ENCODE assay signal across 14 cellular contexts in genomic region chr17:78226752-78227454, GRCh38. TPM values are rescaled to one million over a fixed set of nuclear protein-coding genes. Genes with fewer than 3 reads are reported as not detected.
DNase-seq lines count a peak whose midpoint lies in the region; TF ChIP-seq lines count a peak whose summit lies in the region.
"Had no signal": no experiment of that assay in that cellular context is flagged by ENCODE, and none has a peak within 500 bp of the region (broad histone marks: within the 10 kb centered on the region; RNA-seq: fewer than 3 reads in every experiment).

No MANE protein-coding gene starts in this region.

- H3K9ac ChIP-seq in endodermal cell (ENCODE audit: extremely low read depth, low read length, poor library complexity, severe bottlenecking), result no peak overlapping the region

- H3K4me3 ChIP-seq in endodermal cell (ENCODE audit: low read length), result no peak overlapping the region
- H3K4me3 ChIP-seq: sigmoid colon, tibial artery had no signal

- no peak overlapping the region for H3K27ac ChIP-seq in endodermal cell (ENCODE audit: low read depth, low read length)
- H3K27ac ChIP-seq in temporal lobe (ENCODE audit: low read depth, low read length), result peak overlapping the region; percentile 94
- H3K27ac ChIP-seq: sigmoid colon, tibial artery had no signal

- no peak for TF ChIP-seq CTCF in endodermal cell (conservative IDR thresholded peaks at IDR 0.05)

- CTCF ChIA-PET in activated CD4-positive, alpha-beta memory T cell treated with anti-CD3 and anti-CD28 coated beads for 36 hours (lab: Charles Lee), result interaction anchor here (0.7 to 3.9 kb wide), 2 partner anchors 24 to 142 kb away, joined by 3 to 25 read pairs; no protein-coding TSS in a partner anchor
- CTCF ChIA-PET in activated CD4-positive, alpha-beta memory T cell treated with anti-CD3 and anti-CD28 coated beads, Interleukin-2, amount 10 ng/mL, durations not matched to agents 7 days and 5 days (lab: Charles Lee), result interaction anchor here (1.2 to 1.7 kb wide), 3 partner anchors 25 to 192 kb away, joined by 3 to 5 read pairs (median 3); no protein-coding TSS in a partner anchor

- POLR2A ChIA-PET in activated CD4-positive, alpha-beta memory T cell treated with anti-CD3 and anti-CD28 coated beads for 36 hours (lab: Charles Lee), result interaction anchor here (0.9 to 1.0 kb wide), 3 partner anchors 9 to 44 kb away, joined by 3 to 5 read pairs (median 4); no protein-coding TSS in a partner anchor
- POLR2A ChIA-PET in activated CD4-positive, alpha-beta memory T cell treated with anti-CD3 and anti-CD28 coated beads, Interleukin-2, amount 10 ng/mL, durations not matched to agents 7 days and 5 days (lab: Charles Lee), result interaction anchor here (0.7 to 1.7 kb wide), 5 partner anchors 12 to 188 kb away, joined by 3 to 7 read pairs (median 4); partner anchors contain the start of gene BIRC5

- peaks cover 17% of the 10 kb centered on the region for H3K27me3 ChIP-seq in endodermal cell (ENCODE audit: control insufficient read depth, insufficient read depth, low read length, poor library complexity, severe bottlenecking)

- H3K36me3 Mint-ChIP-seq in activated CD4-positive, alpha-beta memory T cell treated with anti-CD3 and anti-CD28 coated beads for 36 hours, result peaks cover 18% of the 10 kb centered on the region
- H3K36me3 Mint-ChIP-seq in activated CD4-positive, alpha-beta memory T cell treated with anti-CD3 and anti-CD28 coated beads, Interleukin-2, amount 10 ng/mL, durations not matched to agents 7 days and 5 days (ENCODE audit: low read depth), result peaks cover 32% of the 10 kb centered on the region
- H3K36me3 Mint-ChIP-seq in endodermal cell (ENCODE audit: low read depth), result peaks cover 22% of the 10 kb centered on the region
- H3K36me3 Mint-ChIP-seq: natural killer cell had no signal

- no peak overlapping the region for H3K4me3 Mint-ChIP-seq in activated CD4-positive, alpha-beta memory T cell treated with anti-CD3 and anti-CD28 coated beads for 36 hours
- H3K4me3 Mint-ChIP-seq in activated CD4-positive, alpha-beta memory T cell treated with anti-CD3 and anti-CD28 coated beads, Interleukin-2, amount 10 ng/mL, durations not matched to agents 7 days and 5 days, result no peak overlapping the region
- H3K4me3 Mint-ChIP-seq in endodermal cell, result no peak overlapping the region
- H3K4me3 Mint-ChIP-seq: central memory CD8-positive, alpha-beta T cell; natural killer cell had no signal

- peaks cover 14% of the 10 kb centered on the region for H3K27me3 Mint-ChIP-seq in activated CD4-positive, alpha-beta memory T cell treated with anti-CD3 and anti-CD28 coated beads for 36 hours
- peaks cover 21% of the 10 kb centered on the region for H3K27me3 Mint-ChIP-seq in activated CD4-positive, alpha-beta memory T cell treated with anti-CD3 and anti-CD28 coated beads, Interleukin-2, amount 10 ng/mL, durations not matched to agents 7 days and 5 days
- peaks cover 30% of the 10 kb centered on the region for H3K27me3 Mint-ChIP-seq in endodermal cell (ENCODE audit: insufficient read depth)

- no peak overlapping the region for H3K27ac Mint-ChIP-seq in activated CD4-positive, alpha-beta memory T cell treated with anti-CD3 and anti-CD28 coated beads for 36 hours
- no peak overlapping the region for H3K27ac Mint-ChIP-seq in activated CD4-positive, alpha-beta memory T cell treated with anti-CD3 and anti-CD28 coated beads, Interleukin-2, amount 10 ng/mL, durations not matched to agents 7 days and 5 days
- no peak overlapping the region for H3K27ac Mint-ChIP-seq in endodermal cell
- H3K27ac Mint-ChIP-seq: activated T-helper 2 cell treated with anti-CD3 and anti-CD28 coated beads, Interferon-gamma antibody, Interleukin-2, Interleukin-4, amounts not matched to agents 10 μg/mL and 5 μg/mL and 100 μg/mL, durations not matched to agents 14 hours and 24 hours and 36 hours; natural killer cell had no signal

- intact Hi-C loops in activated CD4-positive, alpha-beta memory T cell treated with anti-CD3 and anti-CD28 coated beads for 36 hours (cut with micrococcal nuclease), result no loop called here

- H3K9me3 ChIP-seq in endodermal cell (ENCODE audit: control insufficient read depth, low read length), result no peaks in the 10 kb centered on the region
- H3K9me3 ChIP-seq: sigmoid colon, tibial artery had no signal

- H3K4me1 Mint-ChIP-seq in activated CD4-positive, alpha-beta memory T cell treated with anti-CD3 and anti-CD28 coated beads for 36 hours (ENCODE audit: low read depth), result peaks cover 4% of the 10 kb centered on the region
- peaks cover 7% of the 10 kb centered on the region for H3K4me1 Mint-ChIP-seq in activated CD4-positive, alpha-beta memory T cell treated with anti-CD3 and anti-CD28 coated beads, Interleukin-2, amount 10 ng/mL, durations not matched to agents 7 days and 5 days
- H3K4me1 Mint-ChIP-seq in endodermal cell, result peaks cover 2% of the 10 kb centered on the region
- H3K4me1 Mint-ChIP-seq: central memory CD8-positive, alpha-beta T cell had no signal

- DNase-seq in activated CD4-positive, alpha-beta memory T cell treated with anti-CD3 and anti-CD28 coated beads for 36 hours, result peak; percentile 28
- DNase-seq in activated CD4-positive, alpha-beta memory T cell treated with anti-CD3 and anti-CD28 coated beads, Interleukin-2, amount 10 ng/mL, durations not matched to agents 7 days and 5 days, result no peak
- DNase-seq in NCI-H774 (lab: John Stamatoyannopoulos, UW) (peak; percentile 65), endodermal cell (peak; percentile 53), iPS-NIHi7 (ENCODE audit: extremely low spot score) (no peak), epidermal melanocyte (ENCODE audit: insufficient read length, low spot score) (no peak), HK-2 (ENCODE audit: unreplicated experiment) (no peak)
- DNase-seq: GDM1, natural killer cell, sigmoid colon, tibial artery had no signal

- H3K36me3 ChIP-seq in endodermal cell (ENCODE audit: control insufficient read depth, insufficient read depth, low read length), result peaks cover 21% of the 10 kb centered on the region
- H3K36me3 ChIP-seq: sigmoid colon, tibial artery had no signal

- WGBS in endodermal cell (ENCODE audit: insufficient coverage in 1 of 2, insufficient read length in 1 of 2), 2 experiments, result 88 to 91% methylated on average over 15 to 21 of the region's 21 CpGs

- H3K9me3 Mint-ChIP-seq in activated CD4-positive, alpha-beta memory T cell treated with anti-CD3 and anti-CD28 coated beads for 36 hours, result no peaks in the 10 kb centered on the region
- no peaks in the 10 kb centered on the region for H3K9me3 Mint-ChIP-seq in activated CD4-positive, alpha-beta memory T cell treated with anti-CD3 and anti-CD28 coated beads, Interleukin-2, amount 10 ng/mL, durations not matched to agents 7 days and 5 days
- no peaks in the 10 kb centered on the region for H3K9me3 Mint-ChIP-seq in endodermal cell
- H3K9me3 Mint-ChIP-seq: activated T-helper 2 cell treated with anti-CD3 and anti-CD28 coated beads, Interferon-gamma antibody, Interleukin-2, Interleukin-4, amounts not matched to agents 10 μg/mL and 5 μg/mL and 100 μg/mL, durations not matched to agents 14 hours and 24 hours and 36 hours; central memory CD8-positive, alpha-beta T cell; natural killer cell had no signal

- no peaks in the 10 kb centered on the region for H3K4me1 ChIP-seq in endodermal cell (ENCODE audit: control insufficient read depth, insufficient read depth, low read length)

RNA-seq across cellular contexts. Expression of gene TMEM235, which starts 4.5 kb away (rescaled TPM):
- not detected for total RNA-seq in activated CD4-positive, alpha-beta memory T cell treated with anti-CD3 and anti-CD28 coated beads for 36 hours
- not detected for total RNA-seq in activated CD4-positive, alpha-beta memory T cell treated with anti-CD3 and anti-CD28 coated beads, Interleukin-2, amount 10 ng/mL, durations not matched to agents 7 days and 5 days
- total RNA-seq in endodermal cell (under 1 TPM in 1 of 2 donors, not detected in 1; 0.33 TPM), temporal lobe (not detected)
- polyA plus RNA-seq in endodermal cell (2013, experiment 1 of 2), result not detected
- polyA plus RNA-seq in endodermal cell (2013, experiment 2 of 2), result 0.33 TPM
- total RNA-seq: activated T-helper 2 cell treated with anti-CD3 and anti-CD28 coated beads, Interferon-gamma antibody, Interleukin-2, Interleukin-4, amounts not matched to agents 10 μg/mL and 5 μg/mL and 100 μg/mL, durations not matched to agents 14 hours and 24 hours and 36 hours; natural killer cell; sigmoid colon had no signal

RNA-seq across cellular contexts. Expression of gene BIRC5, which starts 12.8 kb away (rescaled TPM):
- 10 to 100 TPM; 87.4 to 95.4 TPM for total RNA-seq in activated CD4-positive, alpha-beta memory T cell treated with anti-CD3 and anti-CD28 coated beads for 36 hours
- 10 to 100 TPM; 86.1 to 86.5 TPM for total RNA-seq in activated CD4-positive, alpha-beta memory T cell treated with anti-CD3 and anti-CD28 coated beads, Interleukin-2, amount 10 ng/mL, durations not matched to agents 7 days and 5 days
- 10 to 100 TPM; 59.7 to 89.6 TPM for total RNA-seq in endodermal cell
- 113 TPM for polyA plus RNA-seq in endodermal cell (2013, experiment 1 of 2)
- 112 TPM for polyA plus RNA-seq in endodermal cell (2013, experiment 2 of 2)
- total RNA-seq in temporal lobe, result 3.2 TPM

RNA-seq across cellular contexts. Expression of gene AFMID, which starts 39.7 kb away (rescaled TPM):
- 10 to 100 TPM; 16.8 to 19.0 TPM for total RNA-seq in activated CD4-positive, alpha-beta memory T cell treated with anti-CD3 and anti-CD28 coated beads for 36 hours
- 10 to 100 TPM in 1 of 2 experiments, 1 to 10 TPM in 1; 9.2 to 14.0 TPM for total RNA-seq in activated CD4-positive, alpha-beta memory T cell treated with anti-CD3 and anti-CD28 coated beads, Interleukin-2, amount 10 ng/mL, durations not matched to agents 7 days and 5 days
- total RNA-seq in endodermal cell, result 10 to 100 TPM; 46.5 to 52.4 TPM
- polyA plus RNA-seq in endodermal cell (2013, experiment 1 of 2), result 52.0 TPM
- 48.2 TPM for polyA plus RNA-seq in endodermal cell (2013, experiment 2 of 2)
- 18.2 TPM for total RNA-seq in temporal lobe

RNA-seq across cellular contexts. Expression of gene TK1, which starts 40.1 kb away (rescaled TPM):
- total RNA-seq in activated CD4-positive, alpha-beta memory T cell treated with anti-CD3 and anti-CD28 coated beads for 36 hours, result 100 to 1,000 TPM; 188 to 193 TPM
- total RNA-seq in activated CD4-positive, alpha-beta memory T cell treated with anti-CD3 and anti-CD28 coated beads, Interleukin-2, amount 10 ng/mL, durations not matched to agents 7 days and 5 days, result 100 to 1,000 TPM; 109 to 117 TPM
- total RNA-seq in endodermal cell (10 to 100 TPM; 81.0 to 97.4 TPM), temporal lobe (1.7 TPM)
- 44.3 TPM for polyA plus RNA-seq in endodermal cell (2013, experiment 1 of 2)
- 48.8 TPM for polyA plus RNA-seq in endodermal cell (2013, experiment 2 of 2)

RNA-seq across cellular contexts. Expression of gene SYNGR2, which starts 58.5 kb away (rescaled TPM):
- total RNA-seq in activated CD4-positive, alpha-beta memory T cell treated with anti-CD3 and anti-CD28 coated beads for 36 hours, result 10 to 100 TPM; 79.2 to 87.7 TPM
- total RNA-seq in activated CD4-positive, alpha-beta memory T cell treated with anti-CD3 and anti-CD28 coated beads, Interleukin-2, amount 10 ng/mL, durations not matched to agents 7 days and 5 days, result 10 to 100 TPM; 63.6 to 64.0 TPM
- total RNA-seq in endodermal cell (10 to 100 TPM; 39.2 to 39.6 TPM), temporal lobe (3.0 TPM)
- 21.7 TPM for polyA plus RNA-seq in endodermal cell (2013, experiment 1 of 2)
- 16.9 TPM for polyA plus RNA-seq in endodermal cell (2013, experiment 2 of 2)

Comparison
In these comparisons a context has a peak if more than half of its experiments do, and no peak if none do; other contexts are left out.
1. DNase-seq: peak in activated CD4-positive, alpha-beta memory T cell treated with anti-CD3 and anti-CD28 coated beads for 36 hours (single experiment), NCI-H774 (single experiment) and endodermal cell (single experiment); none in activated CD4-positive, alpha-beta memory T cell treated with anti-CD3 and anti-CD28 coated beads, Interleukin-2, amount 10 ng/mL, durations not matched to agents 7 days and 5 days (single experiment), iPS-NIHi7 (single experiment), epidermal melanocyte (single experiment) and HK-2 (single experiment).
2. RNA of gene BIRC5, which starts 12.8 kb away (total RNA-seq): 87.4 to 95.4 TPM in activated CD4-positive, alpha-beta memory T cell treated with anti-CD3 and anti-CD28 coated beads for 36 hours, 59.7 to 89.6 TPM in endodermal cell and 86.1 to 86.5 TPM in activated CD4-positive, alpha-beta memory T cell treated with anti-CD3 and anti-CD28 coated beads, Interleukin-2, amount 10 ng/mL, durations not matched to agents 7 days and 5 days; 3.2 TPM in temporal lobe (single experiment); every median in the first group is over 10 times any median in the second.